Comparison of ENCODE assay signal across 11 cellular contexts in the genomic region with DNA sequence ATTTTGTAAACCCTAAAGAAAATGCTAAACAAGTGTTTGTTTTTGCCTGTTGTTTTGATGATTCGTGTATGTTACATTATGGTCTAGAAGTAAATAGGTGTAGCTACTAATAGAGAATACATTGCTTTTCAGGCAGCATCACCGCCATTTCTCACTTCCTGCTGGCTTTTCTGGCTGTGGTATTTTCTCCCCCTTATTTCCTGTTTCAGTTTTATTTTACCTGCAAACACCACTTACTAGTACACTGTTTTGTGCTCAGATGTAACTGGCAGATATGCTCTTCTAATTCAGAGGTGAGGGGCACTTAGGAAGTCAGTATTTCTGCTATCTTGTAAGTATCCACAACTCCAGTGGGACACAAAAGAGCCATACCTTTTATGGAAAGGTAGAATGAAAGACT. TPM values are rescaled to one million over a fixed set of nuclear protein-coding genes. Genes with fewer than 3 reads are reported as not detected.
DNase-seq lines count a peak whose midpoint lies in the region; ATAC-seq, FAIRE-seq and TF ChIP-seq lines count a peak whose summit lies in the region.
"Had no signal": no experiment of that assay in that cellular context is flagged by ENCODE, and none has a peak within 500 bp of the region (broad histone marks: within the 10 kb centered on the region; RNA-seq: fewer than 3 reads in every experiment).

No MANE protein-coding gene starts in this region.

- no peak for FAIRE-seq in kidney (lab: Jason Lieb, UNC)

- H4K5ac ChIP-seq in H9 (ENCODE audit: insufficient read length, low read depth, low read length), result no peak overlapping the region

- H2AFZ ChIP-seq in OCI-LY3 (ENCODE audit: low read depth, low read length) (no peak overlapping the region), H9 (ENCODE audit: low read length) (no peak overlapping the region)

- H3K9ac ChIP-seq in OCI-LY3 (ENCODE audit: low read length) (no peak overlapping the region), H9 (ENCODE audit: extremely low read depth, insufficient read length, low read length) (no peak overlapping the region), kidney (ENCODE audit: low read length in 2 of 2) (no peak overlapping the region)

- H3K79me1 ChIP-seq in H9 (ENCODE audit: insufficient read depth, low read depth, low read length, poor library complexity, severe bottlenecking), result no peaks in the 10 kb centered on the region

- no peak overlapping the region for H2BK5ac ChIP-seq in H9 (ENCODE audit: insufficient read length, low read length)

- no peak overlapping the region for H3K18ac ChIP-seq in H9 (ENCODE audit: insufficient read length, low read depth, low read length)

- no peak for TF ChIP-seq CTCF in GM12864 (IDR thresholded peaks at IDR 0.05; ENCODE audit: low read depth, low read length, missing control alignments)
- no peak for TF ChIP-seq CTCF in OCI-LY3 (IDR thresholded peaks at IDR 0.05; ENCODE audit: low read depth, low read length)
- TF ChIP-seq CTCF in progenitor cell of endocrine pancreas (IDR thresholded peaks at IDR 0.05; ENCODE audit: unreplicated experiment), result no peak
- no peak for TF ChIP-seq CTCF in H9 (conservative IDR thresholded peaks at IDR 0.05)
- TF ChIP-seq CTCF in kidney (IDR thresholded peaks at IDR 0.05; ENCODE audit: borderline replicate concordance, extremely low read depth, insufficient read depth), result no peak

- H2AK5ac ChIP-seq in H9 (ENCODE audit: insufficient read length, low read length), result no peak overlapping the region

- H3K23me2 ChIP-seq in H9 (ENCODE audit: insufficient read length, low read depth, low read length, poor library complexity, severe bottlenecking), result no peaks in the 10 kb centered on the region

- H3K9me3 Mint-ChIP-seq in immature natural killer cell, result no peaks in the 10 kb centered on the region
- H3K9me3 Mint-ChIP-seq in progenitor cell of endocrine pancreas (ENCODE audit: low read depth), result no peaks in the 10 kb centered on the region
- H3K9me3 Mint-ChIP-seq in H9, result no peaks in the 10 kb centered on the region

- H2BK12ac ChIP-seq in H9 (ENCODE audit: insufficient read length, low read depth, low read length), result no peak overlapping the region

- H3K27me3 ChIP-seq in OCI-LY3 (ENCODE audit: low read depth, low read length) (no peaks in the 10 kb centered on the region), H9 (ENCODE audit: insufficient read depth, low read length) (no peaks in the 10 kb centered on the region)
- H3K27me3 ChIP-seq: esophagus squamous epithelium, MG63, thyroid gland had no signal

- H3K4me3 Mint-ChIP-seq in immature natural killer cell (peak overlapping the region; percentile 36 to 79 (median 67)), progenitor cell of endocrine pancreas (ENCODE audit: low read depth) (no peak overlapping the region), H9 (no peak overlapping the region)

- H3K23ac ChIP-seq in H9 (ENCODE audit: insufficient read length, low read depth, low read length), result no peak overlapping the region

- ATAC-seq in GM19452 (IDR thresholded peaks at IDR 0.05; ENCODE audit: unreplicated experiment), result peak; percentile 60

- no CpG with 5 or more reads among the region's 2 CpGs for WGBS in H9 (ENCODE audit: extremely low coverage, insufficient read length, low lambda C conversion rate)

- no peaks in the 10 kb centered on the region for H3K79me2 ChIP-seq in OCI-LY3 (ENCODE audit: low read length)
- H3K79me2 ChIP-seq in H9 (ENCODE audit: insufficient read depth, low read length), result no peaks in the 10 kb centered on the region

- H3K4me2 ChIP-seq in OCI-LY3 (ENCODE audit: low read length), result peak overlapping the region; percentile 61
- no peak overlapping the region for H3K4me2 ChIP-seq in H9 (ENCODE audit: insufficient read depth, insufficient read length, low read length)

- H3K4me1 Mint-ChIP-seq in immature natural killer cell, result peaks cover 17 to 42% of the 10 kb centered on the region in 2 donors
- peaks cover 3% of the 10 kb centered on the region for H3K4me1 Mint-ChIP-seq in progenitor cell of endocrine pancreas (ENCODE audit: low read depth)
- H3K4me1 Mint-ChIP-seq in H9, result peaks cover 26 to 27% of the 10 kb centered on the region in 2 experiments

- H3K4me1 ChIP-seq in OCI-LY3 (ENCODE audit: low read length) (peaks cover 35% of the 10 kb centered on the region), H9 (ENCODE audit: insufficient read depth, low read length) (peaks cover 2% of the 10 kb centered on the region), kidney (ENCODE audit: control insufficient read depth in 1 of 2, insufficient read depth in 1 of 2, low read depth in 1 of 2, low read length in 2 of 2) (no peaks in the 10 kb centered on the region)
- H3K4me1 ChIP-seq: thyroid gland had no signal

- H3K36me3 Mint-ChIP-seq in immature natural killer cell, result peaks cover 0 to 2% (median 0%) of the 10 kb centered on the region in 3 donors
- no peaks in the 10 kb centered on the region for H3K36me3 Mint-ChIP-seq in progenitor cell of endocrine pancreas (ENCODE audit: insufficient read depth)
- H3K36me3 Mint-ChIP-seq in H9 (ENCODE audit: insufficient read depth in 1 of 3, low read depth in 3 of 3), result peaks cover 0 to 3% (median 0%) of the 10 kb centered on the region in 3 experiments; a peak in 1 of 7 replicates

- H2BK20ac ChIP-seq in H9 (ENCODE audit: low read depth, low read length, poor library complexity, severe bottlenecking), result no peak overlapping the region

- H3K9me3 ChIP-seq in OCI-LY3 (ENCODE audit: insufficient read depth, low read length) (no peaks in the 10 kb centered on the region), H9 (ENCODE audit: control insufficient read depth, low read depth, low read length) (no peaks in the 10 kb centered on the region), kidney (ENCODE audit: control insufficient read depth in 1 of 2, low read length in 2 of 2) (no peaks in the 10 kb centered on the region)
- H3K9me3 ChIP-seq: esophagus squamous epithelium, MG63, thyroid gland had no signal

- no peak overlapping the region for H3K56ac ChIP-seq in H9 (ENCODE audit: insufficient read length, low read depth, low read length)

- DNase-seq in GM12864 (ENCODE audit: low read depth), result peak; percentile 45
- peak; percentile 26 to 36 (median 35) for DNase-seq in immature natural killer cell
- DNase-seq in progenitor cell of endocrine pancreas (ENCODE audit: low spot score, unreplicated experiment), result no peak
- no peak for DNase-seq in H9
- no peak for DNase-seq in kidney
- DNase-seq in A172 (ENCODE audit: low spot score), result no peak
- DNase-seq: esophagus squamous epithelium, MG63, thyroid gland had no signal

- no peak overlapping the region for H4K8ac ChIP-seq in H9 (replicated peaks; ENCODE audit: insufficient read length, low read depth, low read length)

- intact Hi-C loops in kidney (cut with DNase I), result no loop called here

- no peak overlapping the region for H3T11ph ChIP-seq in H9 (ENCODE audit: low read length)

- H2BK15ac ChIP-seq in H9 (ENCODE audit: low read depth, low read length), result no peak overlapping the region

- H3K27ac ChIP-seq in OCI-LY3 (ENCODE audit: low read length), result no peak overlapping the region
- no peak overlapping the region for H3K27ac ChIP-seq in H9 (ENCODE audit: insufficient read length, low read depth, low read length)
- H3K27ac ChIP-seq in kidney (ENCODE audit: low read depth in 2 of 2, low read length in 2 of 2), result no peak overlapping the region
- H3K27ac ChIP-seq: esophagus squamous epithelium, thyroid gland had no signal

- no peak overlapping the region for H4K91ac ChIP-seq in H9 (ENCODE audit: insufficient read length, low read depth, low read length)

- H3K4ac ChIP-seq in H9 (ENCODE audit: low read depth, low read length), result no peak overlapping the region

- H3K14ac ChIP-seq in H9 (ENCODE audit: insufficient read depth, low read length), result no peak overlapping the region

- H3K4me3 ChIP-seq in GM12864 (ENCODE audit: low read depth, low read length), result no peak overlapping the region
- peak overlapping the region; percentile 29; the same call in 1 of the 2 replicates for H3K4me3 ChIP-seq in OCI-LY3 (ENCODE audit: low read length)
- H3K4me3 ChIP-seq in kidney (ENCODE audit: low read length in 2 of 2), result no peak overlapping the region
- H3K4me3 ChIP-seq: esophagus squamous epithelium, MG63, thyroid gland had no signal

- H3K36me3 ChIP-seq in OCI-LY3 (replicated peaks; ENCODE audit: low read depth, low read length) (no peaks in the 10 kb centered on the region), kidney (ENCODE audit: control insufficient read depth in 1 of 2, insufficient read depth in 2 of 2, low read length in 2 of 2) (no peaks in the 10 kb centered on the region)
- H3K36me3 ChIP-seq: esophagus squamous epithelium, MG63, thyroid gland had no signal

- H2BK120ac ChIP-seq in H9 (ENCODE audit: low read depth, low read length, poor library complexity, severe bottlenecking), result no peak overlapping the region

- H4K20me1 ChIP-seq in OCI-LY3 (ENCODE audit: insufficient read depth, low read length) (peaks cover 13% of the 10 kb centered on the region; the same call in 1 of the 2 replicates), H9 (ENCODE audit: control insufficient read depth, insufficient read depth, insufficient read length) (no peaks in the 10 kb centered on the region)

- H3K27me3 Mint-ChIP-seq in immature natural killer cell (ENCODE audit: low read depth in 3 of 3) (peaks cover 0 to 6% (median 2%) of the 10 kb centered on the region in 3 donors), progenitor cell of endocrine pancreas (no peaks in the 10 kb centered on the region), H9 (ENCODE audit: low read depth) (no peaks in the 10 kb centered on the region)

- peak overlapping the region; percentile 46 to 91 (median 78) for H3K27ac Mint-ChIP-seq in immature natural killer cell
- H3K27ac Mint-ChIP-seq in progenitor cell of endocrine pancreas, result no peak overlapping the region
- H3K27ac Mint-ChIP-seq in H9, result no peak overlapping the region

RNA-seq across cellular contexts. Expression of a gene that starts 38.1 kb away (rescaled TPM):
- under 1 TPM in 2 of 3 donors, not detected in 1; 0.28 TPM for polyA plus RNA-seq in immature natural killer cell
- total RNA-seq in progenitor cell of endocrine pancreas, result 1.0 and 1.2 TPM in 2 replicates
- total RNA-seq in H9 (2021), result 0.15 and 0.17 TPM in 2 replicates
- 241 TPM for total RNA-seq in kidney
- polyA plus RNA-seq in kidney (ENCODE audit: insufficient read depth, low read depth, low replicate concordance), result 435 TPM
- total RNA-seq in A172 (2014; rRNA removed; shearing (Covaris generic)), result 0.24 and 1.2 TPM in 2 replicates
- total RNA-seq: thyroid gland had no signal

Comparison
In these comparisons a context has a peak if more than half of its experiments do, and no peak if none do; other contexts are left out.
1. DNase-seq: peak in GM12864 (single experiment) and immature natural killer cell (3 of 3); none in progenitor cell of endocrine pancreas (single experiment), H9 (single experiment), kidney (single experiment) and A172 (single experiment).
2. H3K27ac Mint-ChIP-seq: peak in immature natural killer cell (6 of 6); none in progenitor cell of endocrine pancreas (single experiment) and H9 (0 of 3).
3. H3K4me3 Mint-ChIP-seq: peak in immature natural killer cell (5 of 5); none in progenitor cell of endocrine pancreas (single experiment) and H9 (0 of 2).
4. RNA of a gene that starts 38.1 kb away (total RNA-seq): 241 TPM in kidney (single experiment); 1.0 to 1.2 TPM in progenitor cell of endocrine pancreas, 0.24 to 1.2 TPM in A172 and 0.15 to 0.17 TPM in H9; every median in the first group is over 100 times any median in the second.